ENCODE assay signal across 23 cellular contexts in genomic region chr3:149892371-149892770, GRCh38.
"Had no signal": no experiment of that assay in that cellular context is flagged by ENCODE, and none has a peak within 500 bp of the region (broad histone marks: within the 10 kb centered on the region; RNA-seq: fewer than 3 reads in every experiment).

No MANE protein-coding gene starts in this region.

- H3K27me3 ChIP-seq: ovary, right lobe of liver, sigmoid colon, stomach, thyroid gland, tibial nerve, upper lobe of left lung, vagina had no signal

- H3K4me3 ChIP-seq: ovary, right lobe of liver, sigmoid colon, stomach, thoracic aorta, thyroid gland, tibial nerve, upper lobe of left lung, vagina had no signal

- H2AFZ ChIP-seq: parathyroid adenoma had no signal

- H3K9me3 ChIP-seq: ovary, right lobe of liver, sigmoid colon, stomach, thoracic aorta, thyroid gland, tibial nerve, upper lobe of left lung, vagina had no signal

- H3K4me1 ChIP-seq: parathyroid adenoma, right lobe of liver, thyroid gland had no signal

- H3K36me3 ChIP-seq: ovary, thoracic aorta, thyroid gland had no signal

- ATAC-seq: naive thymus-derived CD8-positive, alpha-beta T cell; natural killer cell treated with Interleukin-12 subunit alpha and Interleukin-12 subunit beta and Interleukin-15 and Interleukin-18, amount 100 ng/mL, for 72 hours; right lobe of liver; stimulated activated effector memory CD8-positive, alpha-beta T cell treated with anti-CD3 and anti-CD28 coated beads, Interleukin-12 subunit alpha, Interleukin-12 subunit beta, amount 100 ng/mL, for 72 hours; stimulated activated naive B cell treated with anti-CD40 and anti-IgM and Interleukin-4, amounts not matched to agents 10 μg/mL and 1 μg/mL and 100 μg/mL, for 72 hours had no signal

- DNase-seq: naive thymus-derived CD8-positive, alpha-beta T cell; nephron progenitor cell; occipital lobe; ovary; sigmoid colon; small intestine; stimulated activated CD4-positive, alpha-beta T cell treated with anti-CD3 and anti-CD28 coated beads, Interleukin-15, amount 100 ng/mL, for 24 hours; stimulated activated CD4-positive, alpha-beta T cell treated with anti-CD3 and anti-CD28 coated beads, Interleukin-2, amount 100 ng/mL, for 24 hours; stimulated activated CD4-positive, alpha-beta T cell treated with anti-CD3 and anti-CD28 coated beads, Interleukin-2, amount 100 ng/mL, for 48 hours; stimulated activated CD4-positive, alpha-beta T cell treated with anti-CD3 and anti-CD28 coated beads, Interleukin-4, amount 100 ng/mL, for 24 hours; stimulated activated naive B cell treated with anti-CD40 and anti-IgM and Interleukin-4, amounts not matched to agents 10 μg/mL and 1 μg/mL and 100 μg/mL, for 72 hours; stimulated activated naive CD4-positive, alpha-beta T cell treated with Interleukin-2 at 50 U/mL for 16 hours; stomach; thyroid gland; trophoblast cell had no signal

- H3K9ac ChIP-seq: parathyroid adenoma had no signal

- H3K27ac ChIP-seq: ovary, parathyroid adenoma, right lobe of liver, sigmoid colon, stomach, thyroid gland, upper lobe of left lung, vagina had no signal
